15 cellular contexts compared by ENCODE assay signal in genomic region chr5:67002832-67003231, GRCh38.
DNase-seq lines count a peak whose midpoint lies in the region; ATAC-seq and TF ChIP-seq lines count a peak whose summit lies in the region.
"Had no signal": no experiment of that assay in that cellular context is flagged by ENCODE, and none has a peak within 500 bp of the region (broad histone marks: within the 10 kb centered on the region; RNA-seq: fewer than 3 reads in every experiment).

No MANE protein-coding gene starts in this region.

- WGBS in mesenchymal stem cell, result 65% methylated on average over 2 of the region's 2 CpGs
- 0 to 35% methylated on average over 1 to 2 of the region's 2 CpGs for WGBS in transverse colon (ENCODE audit: low coverage in 1 of 2), 2 donors

- H3K4me3 Mint-ChIP-seq in activated naive CD4-positive, alpha-beta T cell treated with anti-CD3 and anti-CD28 coated beads, Interleukin-2, amount 50 U/mL, for 24 hours, result peak overlapping the region; percentile 59
- peak overlapping the region; percentile 78 to 96 (median 81) for H3K4me3 Mint-ChIP-seq in brain
- H3K4me3 Mint-ChIP-seq: activated naive CD4-positive, alpha-beta T cell treated with anti-CD3 and anti-CD28 coated beads for 36 hours had no signal

- H2BK12ac ChIP-seq in mesenchymal stem cell (ENCODE audit: low read length in 2 of 2), result no peak overlapping the region

- H3K27me3 ChIP-seq in mesenchymal stem cell (ENCODE audit: control insufficient read depth in 1 of 2, insufficient read depth in 1 of 2, low read length in 2 of 2) (peaks cover 0 to 4% of the 10 kb centered on the region in 2 experiments), transverse colon (no peaks in the 10 kb centered on the region)

- TF ChIP-seq POLR2A in transverse colon (IDR thresholded peaks at IDR 0.05), result no peak

- H3K9me3 Mint-ChIP-seq in activated naive CD4-positive, alpha-beta T cell treated with anti-CD3 and anti-CD28 coated beads, Interleukin-2, amount 50 U/mL, for 24 hours, result no peaks in the 10 kb centered on the region
- H3K9me3 Mint-ChIP-seq in brain, result no peaks in the 10 kb centered on the region
- H3K9me3 Mint-ChIP-seq: activated naive CD4-positive, alpha-beta T cell treated with anti-CD3 and anti-CD28 coated beads for 36 hours; stimulated activated naive CD8-positive, alpha-beta T cell treated with anti-CD3 and anti-CD28 coated beads, Interleukin-15, Interleukin-2, amounts not matched to agents 100 ng/mL and 50 ng/mL, for 24 hours had no signal

- H3K14ac ChIP-seq in mesenchymal stem cell (ENCODE audit: low read length in 2 of 2), result no peak overlapping the region

- TF ChIP-seq CTCF in brain (conservative IDR thresholded peaks at IDR 0.05) (no peak), transverse colon (IDR thresholded peaks at IDR 0.05) (no peak)

- peak overlapping the region; percentile 70 for H2AK5ac ChIP-seq in mesenchymal stem cell (ENCODE audit: low read length, severe bottlenecking)

- H3K4me1 ChIP-seq in mesenchymal stem cell (ENCODE audit: control insufficient read depth, insufficient read depth, low read depth, low read length), result no peaks in the 10 kb centered on the region
- peaks cover 9 to 43% (median 30%) of the 10 kb centered on the region in 4 donors for H3K4me1 ChIP-seq in transverse colon

- H2AFZ ChIP-seq in mesenchymal stem cell (ENCODE audit: low read depth, low read length), result no peak overlapping the region

- H3K36me3 ChIP-seq in mesenchymal stem cell (ENCODE audit: control insufficient read depth in 1 of 2, insufficient read depth in 2 of 2, low read depth in 1 of 2, low read length in 2 of 2) (no peaks in the 10 kb centered on the region), transverse colon (no peaks in the 10 kb centered on the region)

- no peak overlapping the region for H2BK120ac ChIP-seq in mesenchymal stem cell (ENCODE audit: low read depth, low read length)

- H2BK5ac ChIP-seq in mesenchymal stem cell (ENCODE audit: low read depth, low read length, poor library complexity, severe bottlenecking), result no peak overlapping the region

- intact Hi-C loops in transverse colon (cut with DNase I; ENCODE audit: low total_unique reads), result loop anchor here (5.0 to 10.0 kb wide), 2 partner anchors 89 to 1242 kb away; no protein-coding TSS in a partner anchor

- H3K27ac ChIP-seq in mesenchymal stem cell (ENCODE audit: low read length, poor library complexity, severe bottlenecking), result no peak overlapping the region
- peak overlapping the region; percentile 85 to 92 (median 90) for H3K27ac ChIP-seq in transverse colon
- no peak overlapping the region for H3K27ac ChIP-seq in substantia nigra (ENCODE audit: low read depth, low read length, poor library complexity, severe bottlenecking)

- peak overlapping the region; percentile 95 for H3K9ac ChIP-seq in mesenchymal stem cell (ENCODE audit: low read length)

- no peak overlapping the region for H3K4me2 ChIP-seq in mesenchymal stem cell (ENCODE audit: low read length, poor library complexity, severe bottlenecking)

- H3K9me3 ChIP-seq in mesenchymal stem cell (ENCODE audit: control insufficient read depth, low read length), result no peaks in the 10 kb centered on the region
- H3K9me3 ChIP-seq in transverse colon, result no peaks in the 10 kb centered on the region

- H3K4ac ChIP-seq in mesenchymal stem cell (ENCODE audit: low read depth in 1 of 2, low read length in 2 of 2), result no peak overlapping the region

- no peak overlapping the region for H2BK15ac ChIP-seq in mesenchymal stem cell (ENCODE audit: low read depth, poor library complexity, severe bottlenecking)

- in situ Hi-C loops in transverse colon (cut with MboI; ENCODE audit: low pct_ligation_motif_present in 1 of 4, low pct_unique_long_range_greater_than_20kb in 1 of 4, low sequenced_read_pairs in 3 of 4), result no loop called here

- no peak overlapping the region for H4K91ac ChIP-seq in mesenchymal stem cell (ENCODE audit: low read length)

- H4K8ac ChIP-seq in mesenchymal stem cell (ENCODE audit: low read length), result no peak overlapping the region

- ATAC-seq in HG03045 (IDR thresholded peaks at IDR 0.05; ENCODE audit: unreplicated experiment) (no peak), HG02623 (IDR thresholded peaks at IDR 0.05; ENCODE audit: unreplicated experiment) (no peak)
- ATAC-seq: left lobe of liver had no signal

- peak overlapping the region; percentile 32 for H3K27ac Mint-ChIP-seq in activated naive CD4-positive, alpha-beta T cell treated with anti-CD3 and anti-CD28 coated beads, Interleukin-2, amount 50 U/mL, for 24 hours
- H3K27ac Mint-ChIP-seq in brain, result peak overlapping the region in 1 of 5 experiments; percentile 98

- no peak overlapping the region for H3K18ac ChIP-seq in mesenchymal stem cell (ENCODE audit: low read depth in 1 of 2, low read length in 2 of 2)

- no peak overlapping the region for H3K23ac ChIP-seq in mesenchymal stem cell (ENCODE audit: low read length in 2 of 2)

- peaks cover 12% of the 10 kb centered on the region for H3K79me1 ChIP-seq in mesenchymal stem cell (replicated peaks; ENCODE audit: low read length, poor library complexity, severe bottlenecking)

- peaks cover 2% of the 10 kb centered on the region for H3K36me3 Mint-ChIP-seq in activated naive CD4-positive, alpha-beta T cell treated with anti-CD3 and anti-CD28 coated beads, Interleukin-2, amount 50 U/mL, for 24 hours
- H3K36me3 Mint-ChIP-seq in brain, result no peaks in the 10 kb centered on the region

- no peaks in the 10 kb centered on the region for H3K27me3 Mint-ChIP-seq in activated naive CD4-positive, alpha-beta T cell treated with anti-CD3 and anti-CD28 coated beads, Interleukin-2, amount 50 U/mL, for 24 hours
- peaks cover 11% of the 10 kb centered on the region for H3K27me3 Mint-ChIP-seq in brain
- H3K27me3 Mint-ChIP-seq: stimulated activated naive CD8-positive, alpha-beta T cell treated with anti-CD3 and anti-CD28 coated beads, Interleukin-15, Interleukin-2, amounts not matched to agents 100 ng/mL and 50 ng/mL, for 24 hours had no signal

- H3K4me3 ChIP-seq in mesenchymal stem cell (ENCODE audit: insufficient read depth in 1 of 2, low read depth in 1 of 2, low read length in 2 of 2) (no peak overlapping the region), transverse colon (no peak overlapping the region)

- TF ChIP-seq EP300 in transverse colon (IDR thresholded peaks at IDR 0.05; ENCODE audit: low read depth), result no peak

- H3K4me1 Mint-ChIP-seq in activated naive CD4-positive, alpha-beta T cell treated with anti-CD3 and anti-CD28 coated beads, Interleukin-2, amount 50 U/mL, for 24 hours, result peaks cover 53% of the 10 kb centered on the region
- H3K4me1 Mint-ChIP-seq in brain, result peaks cover 40% of the 10 kb centered on the region

- DNase-seq in activated naive CD4-positive, alpha-beta T cell (lab: John Stamatoyannopoulos, UW), result no peak
- no peak for DNase-seq in mesenchymal stem cell
- DNase-seq in transverse colon, result no peak
- no peak for DNase-seq in substantia nigra (lab: John Stamatoyannopoulos, UW)
- DNase-seq: activated CD8-positive, alpha-beta memory T cell treated with anti-CD3 and anti-CD28 coated beads for 24 hours; activated naive CD4-positive, alpha-beta T cell treated with anti-CD3 and anti-CD28 coated beads for 36 hours; cortex of kidney; foreskin melanocyte; posterior cingulate gyrus had no signal

Comparison
In these comparisons a context has a peak if more than half of its experiments do, and no peak if none do; other contexts are left out.
1. H3K27ac ChIP-seq: peak in transverse colon (4 of 4); none in mesenchymal stem cell (single experiment) and substantia nigra (single experiment).